ENCODE assay signal across 2 cellular contexts in genomic region chr14:99566390-99567354, GRCh38.
TF ChIP-seq lines count a peak whose summit lies in the region.

No MANE protein-coding gene starts in this region.

TF ChIP-seq in GM23338, 12 proteins besides CTCF, POLR2A, EP300 and RAD21:
- TF ChIP-seq EZH2phosphoT487 (IDR thresholded peaks at IDR 0.05; ENCODE audit: unreplicated experiment) (no peak), EZH2 (IDR thresholded peaks at IDR 0.05; ENCODE audit: low read depth, unreplicated experiment) (no peak), CREB1 (CRISPR knock-in tag; IDR thresholded peaks at IDR 0.05; ENCODE audit: low read depth) (no peak), STAT1 (IDR thresholded peaks at IDR 0.05; ENCODE audit: unreplicated experiment) (no peak), REST (IDR thresholded peaks at IDR 0.05; ENCODE audit: unreplicated experiment) (no peak), JUNB (IDR thresholded peaks at IDR 0.05; ENCODE audit: unreplicated experiment) (no peak), ZNF331 (CRISPR knock-in tag; IDR thresholded peaks at IDR 0.05; ENCODE audit: low read depth) (no peak), ETS1 (IDR thresholded peaks at IDR 0.05) (no peak), ZNF462 (CRISPR knock-in tag; IDR thresholded peaks at IDR 0.05) (no peak), NANOG (IDR thresholded peaks at IDR 0.05; ENCODE audit: borderline replicate concordance) (no peak), POLR2AphosphoS5 (IDR thresholded peaks at IDR 0.05; ENCODE audit: low read depth) (no peak), ZNF114 (CRISPR knock-in tag; IDR thresholded peaks at IDR 0.05) (no peak)

TF ChIP-seq in HepG2, 621 proteins besides CTCF, POLR2A, EP300 and RAD21 (continues in another document):
- TF ChIP-seq KDM3A (CRISPR knock-in tag; IDR thresholded peaks at IDR 0.05; ENCODE audit: low read depth) (no peak), ZNF713 (CRISPR knock-in tag; IDR thresholded peaks at IDR 0.05) (no peak), FOXP1 (IDR thresholded peaks at IDR 0.05) (no peak), FOXP1 (CRISPR knock-in tag; IDR thresholded peaks at IDR 0.05) (peak; percentile 52; the same call in 1 of the 2 replicates), ZNF737 (CRISPR knock-in tag; IDR thresholded peaks at IDR 0.05; ENCODE audit: borderline replicate concordance) (no peak), YEATS4 (CRISPR knock-in tag; IDR thresholded peaks at IDR 0.05; ENCODE audit: borderline replicate concordance) (no peak), GZF1 (CRISPR knock-in tag; IDR thresholded peaks at IDR 0.05) (peak; percentile 15), DMAP1 (CRISPR knock-in tag; IDR thresholded peaks at IDR 0.05) (peak; percentile 69), ZNF674 (CRISPR knock-in tag; IDR thresholded peaks at IDR 0.05; ENCODE audit: low read depth) (0 out of 2 replicates have a peak, but pooled peaks have one; percentile 67), MIER3 (CRISPR knock-in tag; IDR thresholded peaks at IDR 0.05; ENCODE audit: borderline replicate concordance) (peak; percentile 72; the same call in 1 of the 2 replicates), MXD1 (CRISPR knock-in tag; IDR thresholded peaks at IDR 0.05) (0 out of 2 replicates have a peak, but pooled peaks have one; percentile 41), ZSCAN29 (CRISPR knock-in tag; conservative IDR thresholded peaks at IDR 0.05) (peak; percentile 51; the same call in 1 of the 2 replicates), HOMEZ (CRISPR knock-in tag; IDR thresholded peaks at IDR 0.05; ENCODE audit: low read depth) (peak; percentile 54; the same call in 1 of the 2 replicates), TCF7L2 (IDR thresholded peaks at IDR 0.05; ENCODE audit: low read depth, low read length) (no peak), SUZ12 (IDR thresholded peaks at IDR 0.05; ENCODE audit: low read depth, low read length) (no peak), SOX13 (IDR thresholded peaks at IDR 0.05) (no peak), SOX13 (CRISPR knock-in tag; conservative IDR thresholded peaks at IDR 0.05 in 1 of 2, IDR thresholded peaks at IDR 0.05 in 1 of 2) (peak in 1 of 2 experiments; percentile 85; a peak in 2 of 4 replicates), ZNF607 (CRISPR knock-in tag; IDR thresholded peaks at IDR 0.05; ENCODE audit: borderline replicate concordance) (peak; percentile 82; the same call in 1 of the 2 replicates), TBX2 (CRISPR knock-in tag; IDR thresholded peaks at IDR 0.05; ENCODE audit: borderline replicate concordance) (peak; percentile 95), MXD3 (CRISPR knock-in tag; IDR thresholded peaks at IDR 0.05) (peak; percentile 52; the same call in 1 of the 2 replicates), PBX3 (CRISPR knock-in tag; IDR thresholded peaks at IDR 0.05; ENCODE audit: borderline replicate concordance) (no peak), ATRX (CRISPR knock-in tag; IDR thresholded peaks at IDR 0.05; ENCODE audit: borderline replicate concordance) (no peak), ZNF326 (CRISPR knock-in tag; IDR thresholded peaks at IDR 0.05; ENCODE audit: borderline replicate concordance) (no peak), ZNF367 (CRISPR knock-in tag; IDR thresholded peaks at IDR 0.05; ENCODE audit: borderline replicate concordance) (no peak)
- TF ChIP-seq, protein P1, sequence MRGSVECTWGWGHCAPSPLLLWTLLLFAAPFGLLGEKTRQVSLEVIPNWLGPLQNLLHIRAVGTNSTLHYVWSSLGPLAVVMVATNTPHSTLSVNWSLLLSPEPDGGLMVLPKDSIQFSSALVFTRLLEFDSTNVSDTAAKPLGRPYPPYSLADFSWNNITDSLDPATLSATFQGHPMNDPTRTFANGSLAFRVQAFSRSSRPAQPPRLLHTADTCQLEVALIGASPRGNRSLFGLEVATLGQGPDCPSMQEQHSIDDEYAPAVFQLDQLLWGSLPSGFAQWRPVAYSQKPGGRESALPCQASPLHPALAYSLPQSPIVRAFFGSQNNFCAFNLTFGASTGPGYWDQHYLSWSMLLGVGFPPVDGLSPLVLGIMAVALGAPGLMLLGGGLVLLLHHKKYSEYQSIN (CRISPR knock-in tag; IDR thresholded peaks at IDR 0.05; ENCODE audit: borderline replicate concordance), result no peak
- TF ChIP-seq, protein P2, sequence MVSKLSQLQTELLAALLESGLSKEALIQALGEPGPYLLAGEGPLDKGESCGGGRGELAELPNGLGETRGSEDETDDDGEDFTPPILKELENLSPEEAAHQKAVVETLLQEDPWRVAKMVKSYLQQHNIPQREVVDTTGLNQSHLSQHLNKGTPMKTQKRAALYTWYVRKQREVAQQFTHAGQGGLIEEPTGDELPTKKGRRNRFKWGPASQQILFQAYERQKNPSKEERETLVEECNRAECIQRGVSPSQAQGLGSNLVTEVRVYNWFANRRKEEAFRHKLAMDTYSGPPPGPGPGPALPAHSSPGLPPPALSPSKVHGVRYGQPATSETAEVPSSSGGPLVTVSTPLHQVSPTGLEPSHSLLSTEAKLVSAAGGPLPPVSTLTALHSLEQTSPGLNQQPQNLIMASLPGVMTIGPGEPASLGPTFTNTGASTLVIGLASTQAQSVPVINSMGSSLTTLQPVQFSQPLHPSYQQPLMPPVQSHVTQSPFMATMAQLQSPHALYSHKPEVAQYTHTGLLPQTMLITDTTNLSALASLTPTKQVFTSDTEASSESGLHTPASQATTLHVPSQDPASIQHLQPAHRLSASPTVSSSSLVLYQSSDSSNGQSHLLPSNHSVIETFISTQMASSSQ (IDR thresholded peaks at IDR 0.05; ENCODE audit: low read depth), result no peak; the same call in 1 of the 2 replicates
- TF ChIP-seq, protein P2 (CRISPR knock-in tag; IDR thresholded peaks at IDR 0.05; ENCODE audit: borderline replicate concordance), result peak; percentile 65; the same call in 1 of the 2 replicates
- TF ChIP-seq, protein P3, sequence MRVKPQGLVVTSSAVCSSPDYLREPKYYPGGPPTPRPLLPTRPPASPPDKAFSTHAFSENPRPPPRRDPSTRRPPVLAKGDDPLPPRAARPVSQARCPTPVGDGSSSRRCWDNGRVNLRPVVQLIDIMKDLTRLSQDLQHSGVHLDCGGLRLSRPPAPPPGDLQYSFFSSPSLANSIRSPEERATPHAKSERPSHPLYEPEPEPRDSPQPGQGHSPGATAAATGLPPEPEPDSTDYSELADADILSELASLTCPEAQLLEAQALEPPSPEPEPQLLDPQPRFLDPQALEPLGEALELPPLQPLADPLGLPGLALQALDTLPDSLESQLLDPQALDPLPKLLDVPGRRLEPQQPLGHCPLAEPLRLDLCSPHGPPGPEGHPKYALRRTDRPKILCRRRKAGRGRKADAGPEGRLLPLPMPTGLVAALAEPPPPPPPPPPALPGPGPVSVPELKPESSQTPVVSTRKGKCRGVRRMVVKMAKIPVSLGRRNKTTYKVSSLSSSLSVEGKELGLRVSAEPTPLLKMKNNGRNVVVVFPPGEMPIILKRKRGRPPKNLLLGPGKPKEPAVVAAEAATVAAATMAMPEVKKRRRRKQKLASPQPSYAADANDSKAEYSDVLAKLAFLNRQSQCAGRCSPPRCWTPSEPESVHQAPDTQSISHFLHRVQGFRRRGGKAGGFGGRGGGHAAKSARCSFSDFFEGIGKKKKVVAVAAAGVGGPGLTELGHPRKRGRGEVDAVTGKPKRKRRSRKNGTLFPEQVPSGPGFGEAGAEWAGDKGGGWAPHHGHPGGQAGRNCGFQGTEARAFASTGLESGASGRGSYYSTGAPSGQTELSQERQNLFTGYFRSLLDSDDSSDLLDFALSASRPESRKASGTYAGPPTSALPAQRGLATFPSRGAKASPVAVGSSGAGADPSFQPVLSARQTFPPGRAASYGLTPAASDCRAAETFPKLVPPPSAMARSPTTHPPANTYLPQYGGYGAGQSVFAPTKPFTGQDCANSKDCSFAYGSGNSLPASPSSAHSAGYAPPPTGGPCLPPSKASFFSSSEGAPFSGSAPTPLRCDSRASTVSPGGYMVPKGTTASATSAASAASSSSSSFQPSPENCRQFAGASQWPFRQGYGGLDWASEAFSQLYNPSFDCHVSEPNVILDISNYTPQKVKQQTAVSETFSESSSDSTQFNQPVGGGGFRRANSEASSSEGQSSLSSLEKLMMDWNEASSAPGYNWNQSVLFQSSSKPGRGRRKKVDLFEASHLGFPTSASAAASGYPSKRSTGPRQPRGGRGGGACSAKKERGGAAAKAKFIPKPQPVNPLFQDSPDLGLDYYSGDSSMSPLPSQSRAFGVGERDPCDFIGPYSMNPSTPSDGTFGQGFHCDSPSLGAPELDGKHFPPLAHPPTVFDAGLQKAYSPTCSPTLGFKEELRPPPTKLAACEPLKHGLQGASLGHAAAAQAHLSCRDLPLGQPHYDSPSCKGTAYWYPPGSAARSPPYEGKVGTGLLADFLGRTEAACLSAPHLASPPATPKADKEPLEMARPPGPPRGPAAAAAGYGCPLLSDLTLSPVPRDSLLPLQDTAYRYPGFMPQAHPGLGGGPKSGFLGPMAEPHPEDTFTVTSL (CRISPR knock-in tag; IDR thresholded peaks at IDR 0.05; ENCODE audit: borderline replicate concordance), result peak; percentile 76; the same call in 1 of the 2 replicates
- TF ChIP-seq, protein P4, sequence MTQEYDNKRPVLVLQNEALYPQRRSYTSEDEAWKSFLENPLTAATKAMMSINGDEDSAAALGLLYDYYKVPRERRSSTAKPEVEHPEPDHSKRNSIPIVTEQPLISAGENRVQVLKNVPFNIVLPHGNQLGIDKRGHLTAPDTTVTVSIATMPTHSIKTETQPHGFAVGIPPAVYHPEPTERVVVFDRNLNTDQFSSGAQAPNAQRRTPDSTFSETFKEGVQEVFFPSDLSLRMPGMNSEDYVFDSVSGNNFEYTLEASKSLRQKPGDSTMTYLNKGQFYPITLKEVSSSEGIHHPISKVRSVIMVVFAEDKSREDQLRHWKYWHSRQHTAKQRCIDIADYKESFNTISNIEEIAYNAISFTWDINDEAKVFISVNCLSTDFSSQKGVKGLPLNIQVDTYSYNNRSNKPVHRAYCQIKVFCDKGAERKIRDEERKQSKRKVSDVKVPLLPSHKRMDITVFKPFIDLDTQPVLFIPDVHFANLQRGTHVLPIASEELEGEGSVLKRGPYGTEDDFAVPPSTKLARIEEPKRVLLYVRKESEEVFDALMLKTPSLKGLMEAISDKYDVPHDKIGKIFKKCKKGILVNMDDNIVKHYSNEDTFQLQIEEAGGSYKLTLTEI (CRISPR knock-in tag; conservative IDR thresholded peaks at IDR 0.05), result no peak
- TF ChIP-seq, protein P5, sequence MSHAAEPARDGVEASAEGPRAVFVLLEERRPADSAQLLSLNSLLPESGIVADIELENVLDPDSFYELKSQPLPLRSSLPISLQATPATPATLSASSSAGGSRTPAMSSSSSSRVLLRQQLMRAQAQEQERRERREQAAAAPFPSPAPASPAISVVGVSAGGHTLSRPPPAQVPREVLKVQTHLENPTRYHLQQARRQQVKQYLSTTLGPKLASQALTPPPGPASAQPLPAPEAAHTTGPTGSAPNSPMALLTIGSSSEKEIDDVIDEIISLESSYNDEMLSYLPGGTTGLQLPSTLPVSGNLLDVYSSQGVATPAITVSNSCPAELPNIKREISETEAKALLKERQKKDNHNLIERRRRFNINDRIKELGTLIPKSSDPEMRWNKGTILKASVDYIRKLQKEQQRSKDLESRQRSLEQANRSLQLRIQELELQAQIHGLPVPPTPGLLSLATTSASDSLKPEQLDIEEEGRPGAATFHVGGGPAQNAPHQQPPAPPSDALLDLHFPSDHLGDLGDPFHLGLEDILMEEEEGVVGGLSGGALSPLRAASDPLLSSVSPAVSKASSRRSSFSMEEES (CRISPR knock-in tag; IDR thresholded peaks at IDR 0.05), result peak; percentile 60; the same call in 1 of the 2 replicates
